Comparison of ENCODE assay signal across 10 cellular contexts in the genomic region with DNA sequence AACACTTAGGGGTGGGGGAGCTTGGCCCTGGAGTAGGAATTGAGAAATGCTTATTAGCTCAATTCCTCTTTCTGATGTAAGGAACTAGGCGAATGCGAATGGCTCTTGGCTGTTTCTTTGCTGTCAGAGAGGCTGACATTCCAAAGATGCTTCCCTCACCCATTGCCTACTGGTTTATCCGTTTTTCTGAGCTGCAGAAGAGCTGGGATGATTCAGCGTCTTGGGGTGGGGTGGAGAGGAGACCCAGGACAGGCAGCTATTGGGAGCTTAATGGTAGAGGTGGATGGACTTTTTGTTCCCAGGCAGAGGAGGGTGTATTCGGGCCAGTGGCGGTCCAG. TPM values are rescaled to one million over a fixed set of nuclear protein-coding genes. Genes with fewer than 3 reads are reported as not detected.
DNase-seq lines count a peak whose midpoint lies in the region; ATAC-seq and TF ChIP-seq lines count a peak whose summit lies in the region.
"Had no signal": no experiment of that assay in that cellular context is flagged by ENCODE, and none has a peak within 500 bp of the region (broad histone marks: within the 10 kb centered on the region; RNA-seq: fewer than 3 reads in every experiment).

No MANE protein-coding gene starts in this region.

- no peak overlapping the region for H3K4me3 Mint-ChIP-seq in CD4-positive, CD25-positive, alpha-beta regulatory T cell
- peak overlapping the region; percentile 52 for H3K4me3 Mint-ChIP-seq in osteocyte (ENCODE audit: unreplicated experiment)
- no peak overlapping the region for H3K4me3 Mint-ChIP-seq in activated T-cell treated with anti-CD3 and anti-CD28 coated beads, Interleukin-2, amount 50 U/mL, for 72 hours
- H3K4me3 Mint-ChIP-seq: activated naive CD4-positive, alpha-beta T cell treated with anti-CD3 and anti-CD28 coated beads, Interleukin-2, amount 50 U/mL, for 24 hours had no signal

- H3K27me3 ChIP-seq in CD4-positive, CD25-positive, alpha-beta regulatory T cell (ENCODE audit: control insufficient read depth, insufficient read depth, low read length): no peaks in the 10 kb centered on the region

- H3K9me3 ChIP-seq in CD4-positive, CD25-positive, alpha-beta regulatory T cell (ENCODE audit: control insufficient read depth in 2 of 2, low read length in 2 of 2): no peaks in the 10 kb centered on the region

- peaks cover 11 to 75% (median 57%) of the 10 kb centered on the region in 4 donors for H3K4me1 Mint-ChIP-seq in CD4-positive, CD25-positive, alpha-beta regulatory T cell
- H3K4me1 Mint-ChIP-seq in osteocyte (ENCODE audit: unreplicated experiment): peaks cover 64% of the 10 kb centered on the region
- peaks cover 27% of the 10 kb centered on the region for H3K4me1 Mint-ChIP-seq in activated T-cell treated with anti-CD3 and anti-CD28 coated beads, Interleukin-2, amount 50 U/mL, for 72 hours (ENCODE audit: low read depth)

- TF ChIP-seq CTCF in fibroblast of villous mesenchyme (IDR thresholded peaks at IDR 0.05; ENCODE audit: insufficient read depth, low read depth, low read length): no peak
- no peak for TF ChIP-seq CTCF in osteocyte (IDR thresholded peaks at IDR 0.05)

- peak overlapping the region; percentile 21 to 86 (median 78) for H3K27ac Mint-ChIP-seq in CD4-positive, CD25-positive, alpha-beta regulatory T cell
- peak overlapping the region; percentile 88 for H3K27ac Mint-ChIP-seq in osteocyte (ENCODE audit: unreplicated experiment)
- no peak overlapping the region for H3K27ac Mint-ChIP-seq in activated T-cell treated with anti-CD3 and anti-CD28 coated beads, Interleukin-2, amount 50 U/mL, for 72 hours

- no peak for ATAC-seq in CD4-positive, CD25-positive, alpha-beta regulatory T cell (ENCODE audit: low read depth in 2 of 2)
- ATAC-seq in SK-N-SH treated with all-trans-retinoic acid at 6 μM for 48 hours (peak; percentile 83), GM19023 (IDR thresholded peaks at IDR 0.05; ENCODE audit: unreplicated experiment) (no peak)
- ATAC-seq in activated T-cell treated with anti-CD3 and anti-CD28 coated beads, Interleukin-2, amount 50 U/mL, for 72 hours (replicated peaks in 1 of 2): no peak

- no peak overlapping the region for H3K4me3 ChIP-seq in CD4-positive, CD25-positive, alpha-beta regulatory T cell (ENCODE audit: low read depth, low read length)
- no peak overlapping the region for H3K4me3 ChIP-seq in fibroblast of villous mesenchyme (ENCODE audit: low read depth, low read length)

- peaks cover 0 to 2% (median 0%) of the 10 kb centered on the region in 7 donors for H3K9me3 Mint-ChIP-seq in CD4-positive, CD25-positive, alpha-beta regulatory T cell
- no peaks in the 10 kb centered on the region for H3K9me3 Mint-ChIP-seq in osteocyte (ENCODE audit: unreplicated experiment)
- H3K9me3 Mint-ChIP-seq in activated T-cell treated with anti-CD3 and anti-CD28 coated beads, Interleukin-2, amount 50 U/mL, for 72 hours: no peaks in the 10 kb centered on the region
- H3K9me3 Mint-ChIP-seq: activated naive CD4-positive, alpha-beta T cell treated with anti-CD3 and anti-CD28 coated beads, Interleukin-2, amount 50 U/mL, for 24 hours had no signal

- peaks cover 37% of the 10 kb centered on the region for H3K36me3 Mint-ChIP-seq in CD4-positive, CD25-positive, alpha-beta regulatory T cell
- H3K36me3 Mint-ChIP-seq in osteocyte (ENCODE audit: unreplicated experiment): peaks cover 25% of the 10 kb centered on the region
- H3K36me3 Mint-ChIP-seq in activated T-cell treated with anti-CD3 and anti-CD28 coated beads, Interleukin-2, amount 50 U/mL, for 72 hours (ENCODE audit: insufficient read depth in 2 of 2): peaks cover 2 to 17% of the 10 kb centered on the region in 2 donors

- H3K4me1 ChIP-seq in CD4-positive, CD25-positive, alpha-beta regulatory T cell (ENCODE audit: control insufficient read depth, insufficient read depth, low read length, poor library complexity, severe bottlenecking): peaks cover 26% of the 10 kb centered on the region

- H3K27ac ChIP-seq in CD4-positive, CD25-positive, alpha-beta regulatory T cell (ENCODE audit: insufficient read depth, low read length, poor library complexity, severe bottlenecking): no peak overlapping the region

- H3K36me3 ChIP-seq in CD4-positive, CD25-positive, alpha-beta regulatory T cell (ENCODE audit: control insufficient read depth, insufficient read depth, low read length): peaks cover 68% of the 10 kb centered on the region

- no peak for DNase-seq in CD4-positive, CD25-positive, alpha-beta regulatory T cell
- DNase-seq in fibroblast of villous mesenchyme (ENCODE audit: low read depth) (peak; percentile 96), osteocyte (ENCODE audit: extremely low spot score, unreplicated experiment) (no peak), ecto neural progenitor cell (ENCODE audit: low spot score) (no peak), mesenteric fat pad (ENCODE audit: low spot score) (no peak)
- DNase-seq in activated T-cell treated with anti-CD3 and anti-CD28 coated beads, Interleukin-2, amount 50 U/mL, for 72 hours: no peak
- DNase-seq: NCI-H774 had no signal

- H3K27me3 Mint-ChIP-seq in CD4-positive, CD25-positive, alpha-beta regulatory T cell: peaks cover 5% of the 10 kb centered on the region
- H3K27me3 Mint-ChIP-seq in osteocyte (ENCODE audit: unreplicated experiment): no peaks in the 10 kb centered on the region
- H3K27me3 Mint-ChIP-seq in activated T-cell treated with anti-CD3 and anti-CD28 coated beads, Interleukin-2, amount 50 U/mL, for 72 hours (ENCODE audit: low read depth): no peaks in the 10 kb centered on the region
- H3K27me3 Mint-ChIP-seq: activated naive CD4-positive, alpha-beta T cell treated with anti-CD3 and anti-CD28 coated beads, Interleukin-2, amount 50 U/mL, for 24 hours had no signal

TF ChIP-seq in SK-N-SH treated with all-trans-retinoic acid at 6 μM for 48 hours, 23 proteins besides CTCF, POLR2A, EP300 and RAD21 (continues in another document):
- no peak for TF ChIP-seq ISL1 (CRISPR knock-in tag; IDR thresholded peaks at IDR 0.05)
- TF ChIP-seq, protein P1, sequence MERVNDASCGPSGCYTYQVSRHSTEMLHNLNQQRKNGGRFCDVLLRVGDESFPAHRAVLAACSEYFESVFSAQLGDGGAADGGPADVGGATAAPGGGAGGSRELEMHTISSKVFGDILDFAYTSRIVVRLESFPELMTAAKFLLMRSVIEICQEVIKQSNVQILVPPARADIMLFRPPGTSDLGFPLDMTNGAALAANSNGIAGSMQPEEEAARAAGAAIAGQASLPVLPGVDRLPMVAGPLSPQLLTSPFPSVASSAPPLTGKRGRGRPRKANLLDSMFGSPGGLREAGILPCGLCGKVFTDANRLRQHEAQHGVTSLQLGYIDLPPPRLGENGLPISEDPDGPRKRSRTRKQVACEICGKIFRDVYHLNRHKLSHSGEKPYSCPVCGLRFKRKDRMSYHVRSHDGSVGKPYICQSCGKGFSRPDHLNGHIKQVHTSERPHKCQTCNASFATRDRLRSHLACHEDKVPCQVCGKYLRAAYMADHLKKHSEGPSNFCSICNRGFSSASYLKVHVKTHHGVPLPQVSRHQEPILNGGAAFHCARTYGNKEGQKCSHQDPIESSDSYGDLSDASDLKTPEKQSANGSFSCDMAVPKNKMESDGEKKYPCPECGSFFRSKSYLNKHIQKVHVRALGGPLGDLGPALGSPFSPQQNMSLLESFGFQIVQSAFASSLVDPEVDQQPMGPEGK (CRISPR knock-in tag; IDR thresholded peaks at IDR 0.05; ENCODE audit: borderline replicate concordance): no peak
- no peak for TF ChIP-seq ARNTL (CRISPR knock-in tag; IDR thresholded peaks at IDR 0.05; ENCODE audit: borderline replicate concordance, low read depth)
- TF ChIP-seq, protein P2, sequence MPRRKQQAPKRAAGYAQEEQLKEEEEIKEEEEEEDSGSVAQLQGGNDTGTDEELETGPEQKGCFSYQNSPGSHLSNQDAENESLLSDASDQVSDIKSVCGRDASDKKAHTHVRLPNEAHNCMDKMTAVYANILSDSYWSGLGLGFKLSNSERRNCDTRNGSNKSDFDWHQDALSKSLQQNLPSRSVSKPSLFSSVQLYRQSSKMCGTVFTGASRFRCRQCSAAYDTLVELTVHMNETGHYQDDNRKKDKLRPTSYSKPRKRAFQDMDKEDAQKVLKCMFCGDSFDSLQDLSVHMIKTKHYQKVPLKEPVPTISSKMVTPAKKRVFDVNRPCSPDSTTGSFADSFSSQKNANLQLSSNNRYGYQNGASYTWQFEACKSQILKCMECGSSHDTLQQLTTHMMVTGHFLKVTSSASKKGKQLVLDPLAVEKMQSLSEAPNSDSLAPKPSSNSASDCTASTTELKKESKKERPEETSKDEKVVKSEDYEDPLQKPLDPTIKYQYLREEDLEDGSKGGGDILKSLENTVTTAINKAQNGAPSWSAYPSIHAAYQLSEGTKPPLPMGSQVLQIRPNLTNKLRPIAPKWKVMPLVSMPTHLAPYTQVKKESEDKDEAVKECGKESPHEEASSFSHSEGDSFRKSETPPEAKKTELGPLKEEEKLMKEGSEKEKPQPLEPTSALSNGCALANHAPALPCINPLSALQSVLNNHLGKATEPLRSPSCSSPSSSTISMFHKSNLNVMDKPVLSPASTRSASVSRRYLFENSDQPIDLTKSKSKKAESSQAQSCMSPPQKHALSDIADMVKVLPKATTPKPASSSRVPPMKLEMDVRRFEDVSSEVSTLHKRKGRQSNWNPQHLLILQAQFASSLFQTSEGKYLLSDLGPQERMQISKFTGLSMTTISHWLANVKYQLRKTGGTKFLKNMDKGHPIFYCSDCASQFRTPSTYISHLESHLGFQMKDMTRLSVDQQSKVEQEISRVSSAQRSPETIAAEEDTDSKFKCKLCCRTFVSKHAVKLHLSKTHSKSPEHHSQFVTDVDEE (CRISPR knock-in tag; IDR thresholded peaks at IDR 0.05): no peak

RNA-seq across cellular contexts. Expression of gene PLEKHO2, which starts 9.8 kb away (rescaled TPM):
- 15.6 TPM for total RNA-seq in CD4-positive, CD25-positive, alpha-beta regulatory T cell
- 10 to 100 TPM; 27.2 to 33.4 (median 29.3) TPM for polyA plus RNA-seq in CD4-positive, CD25-positive, alpha-beta regulatory T cell
- total RNA-seq in fibroblast of villous mesenchyme: 30.9 and 48.8 TPM in 2 replicates
- total RNA-seq in osteocyte: 24.5 and 24.7 TPM in 2 replicates
- total RNA-seq in activated T-cell treated with anti-CD3 and anti-CD28 coated beads, Interleukin-2, amount 50 U/mL, for 72 hours: 10 to 100 TPM; 14.3 to 15.3 TPM
- 87.5 TPM for total RNA-seq in mesenteric fat pad

RNA-seq across cellular contexts. Expression of gene PIF1, which starts 26.0 kb away (rescaled TPM):
- total RNA-seq in CD4-positive, CD25-positive, alpha-beta regulatory T cell: 0.37 TPM
- polyA plus RNA-seq in CD4-positive, CD25-positive, alpha-beta regulatory T cell: under 1 TPM in 3 of 4 donors, not detected in 1; 0.07 to 0.34 (median 0.24) TPM
- total RNA-seq in fibroblast of villous mesenchyme: 9.7 and 11.2 TPM in 2 replicates
- total RNA-seq in osteocyte: 4.2 and 4.8 TPM in 2 replicates
- 10 to 100 TPM; 33.3 to 39.7 TPM for total RNA-seq in activated T-cell treated with anti-CD3 and anti-CD28 coated beads, Interleukin-2, amount 50 U/mL, for 72 hours
- total RNA-seq in mesenteric fat pad: 1.6 TPM
